Comparison of ENCODE assay signal across 22 cellular contexts in the genomic region with DNA sequence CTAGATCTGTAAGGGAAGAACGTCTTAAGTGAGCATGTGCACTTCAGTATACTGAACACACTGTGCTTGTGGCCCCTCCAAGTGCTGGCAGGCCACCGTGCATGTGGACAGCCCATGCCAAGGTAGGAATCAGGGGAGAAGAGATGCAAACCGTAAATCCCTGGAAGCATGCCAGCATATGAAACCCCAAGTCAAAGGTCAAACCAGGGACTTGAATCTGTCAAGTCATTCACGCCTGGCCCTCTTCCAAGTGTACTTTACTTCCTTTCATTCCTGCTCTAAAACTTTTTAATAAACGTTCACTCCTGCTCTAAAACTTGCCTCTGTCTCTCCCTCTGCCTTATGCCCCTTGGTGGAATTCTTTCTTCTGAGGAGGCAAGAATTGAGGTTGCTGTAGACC. TPM values are rescaled to one million over a fixed set of nuclear protein-coding genes. Genes with fewer than 3 reads are reported as not detected.
DNase-seq lines count a peak whose midpoint lies in the region; ATAC-seq, FAIRE-seq and TF ChIP-seq lines count a peak whose summit lies in the region.
"Had no signal": no experiment of that assay in that cellular context is flagged by ENCODE, and none has a peak within 500 bp of the region (broad histone marks: within the 10 kb centered on the region; RNA-seq: fewer than 3 reads in every experiment).

No MANE protein-coding gene starts in this region.

- H3K27ac Mint-ChIP-seq in stimulated activated naive CD8-positive, alpha-beta T cell treated with anti-CD3 and anti-CD28 coated beads, Interleukin-15, Interleukin-2, amounts not matched to agents 100 ng/mL and 50 ng/mL, for 24 hours = peak overlapping the region; percentile 46
- no peak overlapping the region for H3K27ac Mint-ChIP-seq in stimulated activated naive CD8-positive, alpha-beta T cell treated with anti-CD3 and anti-CD28 coated beads, Interleukin-15, amount 100 ng/mL, for 72 hours
- H3K27ac Mint-ChIP-seq in type B pancreatic cell = no peak overlapping the region
- peak overlapping the region in 1 of 2 donors; percentile 85 for H3K27ac Mint-ChIP-seq in natural killer cell treated with Interleukin-12 subunit alpha and Interleukin-12 subunit beta and Interleukin-15 and Interleukin-18, amount 100 ng/mL, for 72 hours
- H3K27ac Mint-ChIP-seq: WTC11 had no signal

- H3K4me3 Mint-ChIP-seq in stimulated activated naive CD8-positive, alpha-beta T cell treated with anti-CD3 and anti-CD28 coated beads, Interleukin-15, Interleukin-2, amounts not matched to agents 100 ng/mL and 50 ng/mL, for 24 hours = no peak overlapping the region
- H3K4me3 Mint-ChIP-seq in stimulated activated naive CD8-positive, alpha-beta T cell treated with anti-CD3 and anti-CD28 coated beads, Interleukin-15, amount 100 ng/mL, for 72 hours = no peak overlapping the region
- H3K4me3 Mint-ChIP-seq in type B pancreatic cell = peak overlapping the region; percentile 49
- no peak overlapping the region for H3K4me3 Mint-ChIP-seq in natural killer cell treated with Interleukin-12 subunit alpha and Interleukin-12 subunit beta and Interleukin-15 and Interleukin-18, amount 100 ng/mL, for 72 hours
- H3K4me3 Mint-ChIP-seq: WTC11 had no signal

- H3K9me2 ChIP-seq in hepatocyte (replicated peaks; ENCODE audit: insufficient read depth) = no peaks in the 10 kb centered on the region

- H3K9me3 ChIP-seq in SK-N-MC (ENCODE audit: low read depth, low read length) (no peaks in the 10 kb centered on the region), hepatocyte (ENCODE audit: low read depth) (no peaks in the 10 kb centered on the region), kidney (ENCODE audit: control insufficient read depth in 1 of 2, low read length in 2 of 2) (no peaks in the 10 kb centered on the region)
- H3K9me3 ChIP-seq: ovary, testis had no signal

- no peak for DNase-seq in stimulated activated naive CD8-positive, alpha-beta T cell treated with anti-CD3 and anti-CD28 coated beads, Interleukin-15, amount 100 ng/mL, for 72 hours
- DNase-seq in SK-N-MC (ENCODE audit: low read depth, low spot score) (no peak), hepatocyte (ENCODE audit: low spot score) (peak; percentile 37), type B pancreatic cell (ENCODE audit: extremely low spot score, unreplicated experiment) (no peak), kidney (no peak)
- no peak for DNase-seq in natural killer cell treated with Interleukin-12 subunit alpha and Interleukin-12 subunit beta and Interleukin-15 and Interleukin-18, amount 100 ng/mL, for 72 hours (ENCODE audit: low spot score)
- DNase-seq: activated CD8-positive, alpha-beta memory T cell treated with anti-CD3 and anti-CD28 coated beads for 24 hours; anterior cingulate cortex; foreskin fibroblast; H7; left ventricle myocardium superior; NCI-H1417 treated with DMSO at 0.1 percent for 48 hours; stimulated activated CD4-positive, alpha-beta T cell treated with anti-CD3 and anti-CD28 coated beads, Interleukin-4, amount 100 ng/mL, for 4 hours; stimulated activated CD8-positive, alpha-beta memory T cell treated with anti-CD3 and anti-CD28 coated beads, Interleukin-4, amount 100 ng/mL, for 48 hours; SW 1271; testis had no signal

- H3K4me1 ChIP-seq in hepatocyte (ENCODE audit: insufficient read depth) (peaks cover 11% of the 10 kb centered on the region), kidney (ENCODE audit: control insufficient read depth in 1 of 2, insufficient read depth in 1 of 2, low read depth in 1 of 2, low read length in 2 of 2) (peaks cover 0 to 7% of the 10 kb centered on the region in 2 donors)

- no peaks in the 10 kb centered on the region for H3K27me3 Mint-ChIP-seq in stimulated activated naive CD8-positive, alpha-beta T cell treated with anti-CD3 and anti-CD28 coated beads, Interleukin-15, Interleukin-2, amounts not matched to agents 100 ng/mL and 50 ng/mL, for 24 hours
- H3K27me3 Mint-ChIP-seq in stimulated activated naive CD8-positive, alpha-beta T cell treated with anti-CD3 and anti-CD28 coated beads, Interleukin-15, amount 100 ng/mL, for 72 hours = no peaks in the 10 kb centered on the region
- no peaks in the 10 kb centered on the region for H3K27me3 Mint-ChIP-seq in type B pancreatic cell
- H3K27me3 Mint-ChIP-seq in natural killer cell treated with Interleukin-12 subunit alpha and Interleukin-12 subunit beta and Interleukin-15 and Interleukin-18, amount 100 ng/mL, for 72 hours = no peaks in the 10 kb centered on the region

- H3K4me2 ChIP-seq in hepatocyte = no peak overlapping the region

- WGBS in hepatocyte (ENCODE audit: low lambda C conversion rate, missing lambda C conversion rate) = 92% methylated on average over 5 of the region's 5 CpGs

- no peak for TF ChIP-seq CTCF in hepatocyte (IDR thresholded peaks at IDR 0.05; ENCODE audit: poor library complexity)
- TF ChIP-seq CTCF in type B pancreatic cell (conservative IDR thresholded peaks at IDR 0.05) = no peak
- no peak for TF ChIP-seq CTCF in kidney (IDR thresholded peaks at IDR 0.05; ENCODE audit: borderline replicate concordance, extremely low read depth, insufficient read depth)

- intact Hi-C loops in kidney (cut with DNase I) = no loop called here

- no peaks in the 10 kb centered on the region for H3K9me3 Mint-ChIP-seq in stimulated activated naive CD8-positive, alpha-beta T cell treated with anti-CD3 and anti-CD28 coated beads, Interleukin-15, Interleukin-2, amounts not matched to agents 100 ng/mL and 50 ng/mL, for 24 hours
- H3K9me3 Mint-ChIP-seq in stimulated activated naive CD8-positive, alpha-beta T cell treated with anti-CD3 and anti-CD28 coated beads, Interleukin-15, amount 100 ng/mL, for 72 hours = no peaks in the 10 kb centered on the region
- no peaks in the 10 kb centered on the region for H3K9me3 Mint-ChIP-seq in type B pancreatic cell
- no peaks in the 10 kb centered on the region for H3K9me3 Mint-ChIP-seq in natural killer cell treated with Interleukin-12 subunit alpha and Interleukin-12 subunit beta and Interleukin-15 and Interleukin-18, amount 100 ng/mL, for 72 hours

- H3K27ac ChIP-seq in SK-N-MC (peak overlapping the region; percentile 54; the same call in 1 of the 2 replicates), hepatocyte (peak overlapping the region; percentile 12), kidney (ENCODE audit: low read depth in 2 of 2, low read length in 2 of 2) (no peak overlapping the region)
- H3K27ac ChIP-seq: ovary, testis had no signal

- H3K4me3 ChIP-seq in SK-N-MC (no peak overlapping the region), hepatocyte (no peak overlapping the region), kidney (ENCODE audit: low read length in 2 of 2) (no peak overlapping the region)
- H3K4me3 ChIP-seq: ovary, testis had no signal

- H3K4me1 Mint-ChIP-seq in stimulated activated naive CD8-positive, alpha-beta T cell treated with anti-CD3 and anti-CD28 coated beads, Interleukin-15, Interleukin-2, amounts not matched to agents 100 ng/mL and 50 ng/mL, for 24 hours (ENCODE audit: low read depth) = peaks cover 35% of the 10 kb centered on the region
- peaks cover 43% of the 10 kb centered on the region for H3K4me1 Mint-ChIP-seq in stimulated activated naive CD8-positive, alpha-beta T cell treated with anti-CD3 and anti-CD28 coated beads, Interleukin-15, amount 100 ng/mL, for 72 hours
- peaks cover 11% of the 10 kb centered on the region for H3K4me1 Mint-ChIP-seq in type B pancreatic cell (ENCODE audit: unreplicated experiment)
- H3K4me1 Mint-ChIP-seq in natural killer cell treated with Interleukin-12 subunit alpha and Interleukin-12 subunit beta and Interleukin-15 and Interleukin-18, amount 100 ng/mL, for 72 hours (ENCODE audit: low read depth in 2 of 2) = peaks cover 22 to 25% of the 10 kb centered on the region in 2 donors

- H3K36me3 Mint-ChIP-seq in stimulated activated naive CD8-positive, alpha-beta T cell treated with anti-CD3 and anti-CD28 coated beads, Interleukin-15, Interleukin-2, amounts not matched to agents 100 ng/mL and 50 ng/mL, for 24 hours (ENCODE audit: low read depth) = peaks cover 33% of the 10 kb centered on the region
- peaks cover 3% of the 10 kb centered on the region for H3K36me3 Mint-ChIP-seq in type B pancreatic cell
- peaks cover 15% of the 10 kb centered on the region for H3K36me3 Mint-ChIP-seq in natural killer cell treated with Interleukin-12 subunit alpha and Interleukin-12 subunit beta and Interleukin-15 and Interleukin-18, amount 100 ng/mL, for 72 hours

- H3K79me2 ChIP-seq in hepatocyte = peaks cover 26% of the 10 kb centered on the region

- H3K36me3 ChIP-seq in SK-N-MC (ENCODE audit: insufficient read depth, low read length) = peaks cover 5% of the 10 kb centered on the region
- no peaks in the 10 kb centered on the region for H3K36me3 ChIP-seq in hepatocyte (replicated peaks; ENCODE audit: insufficient read depth, low read depth)
- H3K36me3 ChIP-seq in kidney (ENCODE audit: control insufficient read depth in 1 of 2, insufficient read depth in 2 of 2, low read length in 2 of 2) = no peaks in the 10 kb centered on the region
- H3K36me3 ChIP-seq: ovary had no signal

- H3K9ac ChIP-seq in SK-N-MC (ENCODE audit: insufficient read length) (no peak overlapping the region), kidney (ENCODE audit: low read length in 2 of 2) (no peak overlapping the region)

- no peak for FAIRE-seq in kidney (lab: Jason Lieb, UNC)
- FAIRE-seq: endothelial cell of umbilical vein had no signal

- no peaks in the 10 kb centered on the region for H3K27me3 ChIP-seq in hepatocyte
- H3K27me3 ChIP-seq: ovary, testis had no signal

- no peak for ATAC-seq in stimulated activated naive CD8-positive, alpha-beta T cell treated with anti-CD3 and anti-CD28 coated beads, Interleukin-15, amount 100 ng/mL, for 72 hours
- no peak for ATAC-seq in natural killer cell treated with Interleukin-12 subunit alpha and Interleukin-12 subunit beta and Interleukin-15 and Interleukin-18, amount 100 ng/mL, for 72 hours
- no peak for ATAC-seq in GM18867 (IDR thresholded peaks at IDR 0.05; ENCODE audit: unreplicated experiment)
- ATAC-seq: left ventricle myocardium superior, WTC11 had no signal

- no peak overlapping the region for H2AFZ ChIP-seq in hepatocyte

- H4K20me1 ChIP-seq in hepatocyte (ENCODE audit: insufficient read depth, poor library complexity, severe bottlenecking) = peaks cover 1% of the 10 kb centered on the region

RNA-seq across cellular contexts. Expression of gene ATXN2L, which starts 2.8 kb away (rescaled TPM):
- total RNA-seq in hepatocyte (29.3 and 50.4 TPM in 2 replicates), type B pancreatic cell (ENCODE audit: low replicate concordance) (166 and 208 TPM in 2 replicates), kidney (102 TPM)
- polyA plus RNA-seq in hepatocyte (124 and 128 TPM in 2 replicates), kidney (ENCODE audit: insufficient read depth, low read depth, low replicate concordance) (43.2 TPM)
- 100 to 1,000 TPM; 263 to 336 TPM for total RNA-seq in natural killer cell treated with Interleukin-12 subunit alpha and Interleukin-12 subunit beta and Interleukin-15 and Interleukin-18, amount 100 ng/mL, for 72 hours

RNA-seq across cellular contexts. Expression of gene TUFM, which starts 26.1 kb away (rescaled TPM):
- 106 and 107 TPM in 2 replicates for total RNA-seq in hepatocyte
- polyA plus RNA-seq in hepatocyte = 214 and 244 TPM in 2 replicates
- 177 and 182 TPM in 2 replicates for total RNA-seq in type B pancreatic cell (ENCODE audit: low replicate concordance)
- 100 to 1,000 TPM; 183 to 358 TPM for total RNA-seq in natural killer cell treated with Interleukin-12 subunit alpha and Interleukin-12 subunit beta and Interleukin-15 and Interleukin-18, amount 100 ng/mL, for 72 hours
- total RNA-seq in kidney = 146 TPM
- polyA plus RNA-seq in kidney (ENCODE audit: insufficient read depth, low read depth, low replicate concordance) = 443 TPM

RNA-seq across cellular contexts. Expression of gene SH2B1, which starts 43.6 kb away (rescaled TPM):
- total RNA-seq in hepatocyte (15.1 and 22.6 TPM in 2 replicates), type B pancreatic cell (ENCODE audit: low replicate concordance) (62.3 and 75.1 TPM in 2 replicates), kidney (64.4 TPM)
- polyA plus RNA-seq in hepatocyte (25.9 and 29.2 TPM in 2 replicates), kidney (ENCODE audit: insufficient read depth, low read depth, low replicate concordance) (44.8 TPM)
- 10 to 100 TPM; 41.6 to 82.8 TPM for total RNA-seq in natural killer cell treated with Interleukin-12 subunit alpha and Interleukin-12 subunit beta and Interleukin-15 and Interleukin-18, amount 100 ng/mL, for 72 hours

RNA-seq across cellular contexts. Expression of gene ATP2A1, which starts 58.3 kb away (rescaled TPM):
- 0.13 and 0.72 TPM in 2 replicates for total RNA-seq in hepatocyte
- polyA plus RNA-seq in hepatocyte = 0.49 and 2.3 TPM in 2 replicates
- total RNA-seq in type B pancreatic cell (ENCODE audit: low replicate concordance) = 1.5 and 4.4 TPM in 2 replicates
- total RNA-seq in natural killer cell treated with Interleukin-12 subunit alpha and Interleukin-12 subunit beta and Interleukin-15 and Interleukin-18, amount 100 ng/mL, for 72 hours = 1 to 10 TPM; 1.4 to 5.0 TPM
- 0.25 TPM for total RNA-seq in kidney
- 0.47 TPM for polyA plus RNA-seq in kidney (ENCODE audit: insufficient read depth, low read depth, low replicate concordance)
- total RNA-seq: RPMI7951 had no signal

Comparison
In these comparisons a context has a peak if more than half of its experiments do, and no peak if none do; other contexts are left out.
1. H3K27ac ChIP-seq: peak in SK-N-MC (single experiment) and hepatocyte (single experiment); none in kidney (0 of 2).